In genomic region chr15:100968043-100968966, GRCh38 we compare ENCODE assay signal across 11 cellular contexts. TPM values are rescaled to one million over a fixed set of nuclear protein-coding genes. Genes with fewer than 3 reads are reported as not detected.
DNase-seq lines count a peak whose midpoint lies in the region; ATAC-seq, FAIRE-seq and TF ChIP-seq lines count a peak whose summit lies in the region.
"Had no signal": no experiment of that assay in that cellular context is flagged by ENCODE, and none has a peak within 500 bp of the region (broad histone marks: within the 10 kb centered on the region; RNA-seq: fewer than 3 reads in every experiment).

No MANE protein-coding gene starts in this region.

- TF ChIP-seq POLR2A in endothelial cell of umbilical vein (IDR thresholded peaks at IDR 0.05; ENCODE audit: low read depth, low read length) (no peak), spleen (IDR thresholded peaks at IDR 0.05) (no peak)

- no peaks in the 10 kb centered on the region for H3K79me2 ChIP-seq in endothelial cell of umbilical vein (ENCODE audit: control insufficient read depth, insufficient read depth, low read length)

- CTCF ChIA-PET in endothelial cell of umbilical vein (lab: Charles Lee), result interaction anchor here (1.0 to 1.5 kb wide), 3 partner anchors 39 to 50 kb away, joined by 3 to 4 read pairs (median 4); no protein-coding TSS in a partner anchor

- no peaks in the 10 kb centered on the region for H3K9me1 ChIP-seq in endothelial cell of umbilical vein (replicated peaks; ENCODE audit: control insufficient read depth, extremely low read depth, insufficient read depth, low read length)

- dilution Hi-C loops in endothelial cell of umbilical vein (cut with MboI; ENCODE audit: extremely low pct_ligation_motif_present, low sequenced_read_pairs), result no loop called here

- ATAC-seq in GM21390 (IDR thresholded peaks at IDR 0.05; ENCODE audit: unreplicated experiment), result peak; percentile 60

- no peaks in the 10 kb centered on the region for H3K27me3 ChIP-seq in endothelial cell of umbilical vein (ENCODE audit: control insufficient read depth in 2 of 2, insufficient read depth in 2 of 2, low read length in 2 of 2)
- peaks cover 0 to 18% (median 7%) of the 10 kb centered on the region in 7 donors for H3K27me3 ChIP-seq in spleen (replicated peaks in 1 of 7)
- peaks cover 4 to 9% of the 10 kb centered on the region in 2 donors for H3K27me3 ChIP-seq in small intestine (ENCODE audit: control insufficient read depth in 2 of 2, insufficient read depth in 2 of 2, low read length in 2 of 2)

- H2AFZ ChIP-seq in endothelial cell of umbilical vein (ENCODE audit: low read depth, low read length), result no peak overlapping the region

- no peaks in the 10 kb centered on the region for H4K20me1 ChIP-seq in endothelial cell of umbilical vein (replicated peaks; ENCODE audit: control insufficient read depth, extremely low read depth, insufficient read depth, low read length)

- no peak for TF ChIP-seq CTCF in endothelial cell of umbilical vein (IDR thresholded peaks at IDR 0.05; ENCODE audit: extremely low read depth in 1 of 2, insufficient read depth in 1 of 2, low read depth in 1 of 2, low read length in 2 of 2)
- no peak for TF ChIP-seq CTCF in spleen (IDR thresholded peaks at IDR 0.05 in 8 of 11, conservative IDR thresholded peaks at IDR 0.05 in 3 of 11)

- peak; percentile 53 for FAIRE-seq in endothelial cell of umbilical vein (lab: Jason Lieb, UNC)
- no peak for FAIRE-seq in small intestine (lab: Jason Lieb, UNC)

- H3K4me3 ChIP-seq in endothelial cell of umbilical vein (replicated peaks in 1 of 3; ENCODE audit: insufficient read depth in 1 of 3, low read depth in 1 of 3, low read length in 3 of 3) (no peak overlapping the region), spleen (no peak overlapping the region), small intestine (ENCODE audit: low read depth in 1 of 2, low read length in 2 of 2) (no peak overlapping the region)

- intact Hi-C loops in endothelial cell of umbilical vein (cut with micrococcal nuclease), result no loop called here
- intact Hi-C loops in spleen (cut with DNase I; ENCODE audit: low total_unique reads), result no loop called here

- H3K4me1 ChIP-seq in endothelial cell of umbilical vein (ENCODE audit: control insufficient read depth, extremely low read depth, insufficient read depth, low read length), result peaks cover 5% of the 10 kb centered on the region
- H3K4me1 ChIP-seq in spleen, result peaks cover under 1 to 7% (median 5%) of the 10 kb centered on the region in 6 donors
- H3K4me1 ChIP-seq in small intestine (ENCODE audit: control insufficient read depth in 2 of 2, insufficient read depth in 1 of 2, low read depth in 1 of 2, low read length in 1 of 2), result no peaks in the 10 kb centered on the region

- BruUV-seq in endothelial cell of umbilical vein (replicated peaks; lab: Mats Ljungman, UMichigan), result no TSS peak

- 88 to 93% (median 91%) methylated on average over 3 of the region's 3 CpGs for WGBS in spleen, 5 donors
- 90 to 97% (median 90%) methylated on average over 3 of the region's 3 CpGs for WGBS in small intestine, 3 donors

- H3K4me2 ChIP-seq in endothelial cell of umbilical vein (ENCODE audit: insufficient read depth, low read length), result no peak overlapping the region

- no peak overlapping the region for H3K9ac ChIP-seq in endothelial cell of umbilical vein (replicated peaks; ENCODE audit: extremely low read depth, insufficient read depth, low read length)

- DNase-seq in EH (ENCODE audit: low read depth) (peak; percentile 72), HT-29 (ENCODE audit: low spot score) (peak; percentile 15), endothelial cell of umbilical vein (ENCODE audit: low read depth, low spot score) (no peak), pons (ENCODE audit: low spot score) (no peak), spleen (no peak), small intestine (no peak), cerebellum (ENCODE audit: low spot score) (no peak)
- DNase-seq: aorta, NCI-H1694, SHP77 treated with DMSO at 0.1 percent for 48 hours had no signal

- H3K9me3 ChIP-seq in endothelial cell of umbilical vein (replicated peaks; ENCODE audit: control insufficient read depth, insufficient read depth, low read length) (no peaks in the 10 kb centered on the region), spleen (peaks cover 0 to 7% (median 0%) of the 10 kb centered on the region in 8 donors), small intestine (ENCODE audit: control insufficient read depth, low read depth) (no peaks in the 10 kb centered on the region)

- no peaks in the 10 kb centered on the region for H3K36me3 ChIP-seq in endothelial cell of umbilical vein (ENCODE audit: control insufficient read depth in 2 of 2, extremely low read depth in 1 of 2, insufficient read depth in 2 of 2, low read length in 2 of 2)
- peaks cover 0 to 25% (median 0%) of the 10 kb centered on the region in 6 donors for H3K36me3 ChIP-seq in spleen
- no peaks in the 10 kb centered on the region for H3K36me3 ChIP-seq in small intestine (ENCODE audit: control insufficient read depth in 2 of 2, insufficient read depth in 2 of 2, low read length in 2 of 2)

- H3K27ac ChIP-seq in endothelial cell of umbilical vein (ENCODE audit: insufficient read depth, low read depth, low read length), result no peak overlapping the region
- H3K27ac ChIP-seq in spleen, result no peak overlapping the region
- H3K27ac ChIP-seq in small intestine (ENCODE audit: low read depth in 1 of 2, low read length in 1 of 2), result no peak overlapping the region

- POLR2A ChIA-PET in endothelial cell of umbilical vein (lab: Charles Lee), result no interaction called here

TF ChIP-seq in endothelial cell of umbilical vein, 7 proteins besides CTCF, POLR2A, EP300 and RAD21:
- TF ChIP-seq JUN (IDR thresholded peaks at IDR 0.05; ENCODE audit: borderline replicate concordance, insufficient read depth, insufficient read length, low read depth) (no peak), MAX (IDR thresholded peaks at IDR 0.05; ENCODE audit: insufficient read depth, insufficient read length) (no peak), POLR2AphosphoS5 (IDR thresholded peaks at IDR 0.05; ENCODE audit: insufficient read depth, low read depth, low read length) (no peak), FOS (IDR thresholded peaks at IDR 0.05; ENCODE audit: borderline replicate concordance, insufficient read depth, low read length) (no peak), MYC (IDR thresholded peaks at IDR 0.05; ENCODE audit: low read depth, low read length) (no peak), EZH2 (IDR thresholded peaks at IDR 0.05; ENCODE audit: borderline replicate concordance, low read depth, low read length, severe bottlenecking) (no peak), GATA2 (IDR thresholded peaks at IDR 0.05; ENCODE audit: insufficient read depth, insufficient read length, low read depth, low read length) (no peak)

RNA-seq across cellular contexts. Expression of gene LRRK1, which starts 49.1 kb away (rescaled TPM):
- total RNA-seq in HT-29 (2014; rRNA removed; shearing (Covaris generic)), result 20.9 and 25.0 TPM in 2 replicates
- 18.4 and 22.1 TPM in 2 replicates for total RNA-seq in endothelial cell of umbilical vein
- 11.0 and 12.9 TPM in 2 replicates for polyA plus RNA-seq in endothelial cell of umbilical vein
- 8.9 and 10.9 TPM in 2 replicates for polyA plus RNA-seq in endothelial cell of umbilical vein (2011; cell fraction: cytosol; rRNA removed)
- polyA plus RNA-seq in endothelial cell of umbilical vein (2011; cell fraction: nucleus; rRNA removed), result 46.2 and 47.0 TPM in 2 replicates
- 16.4 and 17.2 TPM in 2 replicates for polyA plus RNA-seq in endothelial cell of umbilical vein (2012)
- polyA minus RNA-seq in endothelial cell of umbilical vein, result 19.0 and 21.4 TPM in 2 replicates
- polyA minus RNA-seq in endothelial cell of umbilical vein (2011; cell fraction: cytosol; rRNA and poly(A)+ RNA removed), result 11.1 TPM
- 26.4 and 39.6 TPM in 2 replicates for polyA minus RNA-seq in endothelial cell of umbilical vein (2011; cell fraction: nucleus; rRNA and poly(A)+ RNA removed)
- 10 to 100 TPM; 31.3 to 60.2 (median 49.9) TPM for total RNA-seq in spleen
- polyA plus RNA-seq in spleen, result 10 to 100 TPM; 12.0 to 23.6 (median 12.8) TPM
- polyA plus RNA-seq in small intestine, result 1 to 10 TPM; 3.8 to 9.4 (median 6.3) TPM
- 8.9 TPM for total RNA-seq in cerebellum

Comparison
In these comparisons a context has a peak if more than half of its experiments do, and no peak if none do; other contexts are left out.
1. DNase-seq: peak in EH (single experiment) and HT-29 (single experiment); none in endothelial cell of umbilical vein (single experiment), pons (single experiment), spleen (single experiment), small intestine (single experiment) and cerebellum (single experiment).